In genomic region chr21:33703750-33704606, GRCh38 we compare ENCODE assay signal across 15 cellular contexts.
DNase-seq lines count a peak whose midpoint lies in the region; ATAC-seq and TF ChIP-seq lines count a peak whose summit lies in the region.
"Had no signal": no experiment of that assay in that cellular context is flagged by ENCODE, and none has a peak within 500 bp of the region (broad histone marks: within the 10 kb centered on the region; RNA-seq: fewer than 3 reads in every experiment).

No MANE protein-coding gene starts in this region.

- CTCF ChIA-PET in CD4-positive, alpha-beta memory T cell (lab: Charles Lee; ENCODE audit: partially characterized antibody): no interaction called here

- TF ChIP-seq CTCF in HFFc6 (IDR thresholded peaks at IDR 0.05): no peak
- TF ChIP-seq CTCF in epithelial cell of esophagus (IDR thresholded peaks at IDR 0.05; ENCODE audit: insufficient read depth, low read depth, low read length, missing control alignments): no peak

- peaks cover 0 to 11% (median 3%) of the 10 kb centered on the region in 4 donors for H3K4me1 Mint-ChIP-seq in CD4-positive, alpha-beta memory T cell
- peaks cover 44% of the 10 kb centered on the region for H3K4me1 Mint-ChIP-seq in HFFc6 (ENCODE audit: low read depth)

- ATAC-seq in GM19397 (IDR thresholded peaks at IDR 0.05; ENCODE audit: unreplicated experiment): no peak
- ATAC-seq in GM21390 (IDR thresholded peaks at IDR 0.05; ENCODE audit: unreplicated experiment): no peak
- ATAC-seq in HG03571 (IDR thresholded peaks at IDR 0.05; ENCODE audit: unreplicated experiment): no peak
- ATAC-seq: activated T-cell treated with anti-CD3 and anti-CD28 coated beads, Interleukin-2, amount 50 U/mL, for 4 hours had no signal

- intact Hi-C loops in CD4-positive, alpha-beta memory T cell (cut with micrococcal nuclease): no loop called here
- intact Hi-C loops in head of caudate nucleus (cut with DNase I): no loop called here

- no peaks in the 10 kb centered on the region for H3K9me3 ChIP-seq in CD4-positive, alpha-beta memory T cell (ENCODE audit: control insufficient read depth in 1 of 2, low read length in 2 of 2)
- H3K9me3 ChIP-seq in mucosa of stomach (ENCODE audit: control insufficient read depth, low read length): no peaks in the 10 kb centered on the region

- peak overlapping the region in 5 of 8 donors; percentile 8 to 67 (median 46) for H3K4me3 Mint-ChIP-seq in CD4-positive, alpha-beta memory T cell
- no peak overlapping the region for H3K4me3 Mint-ChIP-seq in HFFc6
- H3K4me3 Mint-ChIP-seq: activated T-cell treated with anti-CD3 and anti-CD28 coated beads, Interleukin-2, amount 50 U/mL, for 4 hours had no signal

- no peak overlapping the region for H3K4me3 ChIP-seq in CD4-positive, alpha-beta memory T cell (ENCODE audit: low read length in 2 of 2)
- H3K4me3 ChIP-seq in epithelial cell of esophagus (ENCODE audit: low read length) (no peak overlapping the region), mucosa of stomach (ENCODE audit: low read length) (no peak overlapping the region)

- POLR2A ChIA-PET in CD4-positive, alpha-beta memory T cell (lab: Charles Lee; ENCODE audit: partially characterized antibody): no interaction called here

- H3K36me3 Mint-ChIP-seq in CD4-positive, alpha-beta memory T cell: peaks cover 2 to 4% of the 10 kb centered on the region in 2 donors
- H3K36me3 Mint-ChIP-seq in HFFc6 (ENCODE audit: low read depth): peaks cover 17% of the 10 kb centered on the region

- H3K27me3 Mint-ChIP-seq in CD4-positive, alpha-beta memory T cell: peaks cover 0 to 2% of the 10 kb centered on the region in 2 donors
- H3K27me3 Mint-ChIP-seq in HFFc6 (ENCODE audit: insufficient read depth): no peaks in the 10 kb centered on the region

- H3K9ac ChIP-seq in mucosa of stomach (ENCODE audit: low read length): peak overlapping the region; percentile 51
- H3K9ac ChIP-seq: KMS-11 had no signal

- H3K27ac Mint-ChIP-seq in CD4-positive, alpha-beta memory T cell: peak overlapping the region in 6 of 7 donors; percentile 1 to 69 (median 57)
- peak overlapping the region; percentile 11; the same call in 1 of the 2 replicates for H3K27ac Mint-ChIP-seq in HFFc6

- no peak overlapping the region for H3K27ac ChIP-seq in CD4-positive, alpha-beta memory T cell (ENCODE audit: low read depth, low read length)
- H3K27ac ChIP-seq: epithelial cell of prostate, KMS-11, WERI-Rb-1 had no signal

- H3K4me1 ChIP-seq in CD4-positive, alpha-beta memory T cell (ENCODE audit: insufficient read depth, low read length): no peaks in the 10 kb centered on the region
- no peaks in the 10 kb centered on the region for H3K4me1 ChIP-seq in mucosa of stomach (ENCODE audit: control insufficient read depth, insufficient read depth, low read length)

- H3K9me3 Mint-ChIP-seq in CD4-positive, alpha-beta memory T cell: peaks cover 0 to 13% (median 5%) of the 10 kb centered on the region in 8 donors
- H3K9me3 Mint-ChIP-seq in HFFc6: peaks cover 13% of the 10 kb centered on the region

- H3K36me3 ChIP-seq in CD4-positive, alpha-beta memory T cell (ENCODE audit: insufficient read depth, low read length): no peaks in the 10 kb centered on the region
- no peaks in the 10 kb centered on the region for H3K36me3 ChIP-seq in mucosa of stomach (ENCODE audit: control insufficient read depth, insufficient read depth, low read length)
- H3K36me3 ChIP-seq: WERI-Rb-1 had no signal

- no peak for DNase-seq in CD4-positive, alpha-beta memory T cell
- DNase-seq in HFFc6 (no peak), epithelial cell of esophagus (ENCODE audit: low read depth) (peak; percentile 26), head of caudate nucleus (no peak)
- DNase-seq: activated T-cell treated with anti-CD3 and anti-CD28 coated beads, Interleukin-2, amount 50 U/mL, for 4 hours; GDM1; hypothalamus; NCI-H1930; WERI-Rb-1 had no signal

- no peaks in the 10 kb centered on the region for H3K27me3 ChIP-seq in CD4-positive, alpha-beta memory T cell (ENCODE audit: insufficient read depth, low read length)
- H3K27me3 ChIP-seq in mucosa of stomach (ENCODE audit: control insufficient read depth, insufficient read depth, low read length): no peaks in the 10 kb centered on the region
